In the genomic region with DNA sequence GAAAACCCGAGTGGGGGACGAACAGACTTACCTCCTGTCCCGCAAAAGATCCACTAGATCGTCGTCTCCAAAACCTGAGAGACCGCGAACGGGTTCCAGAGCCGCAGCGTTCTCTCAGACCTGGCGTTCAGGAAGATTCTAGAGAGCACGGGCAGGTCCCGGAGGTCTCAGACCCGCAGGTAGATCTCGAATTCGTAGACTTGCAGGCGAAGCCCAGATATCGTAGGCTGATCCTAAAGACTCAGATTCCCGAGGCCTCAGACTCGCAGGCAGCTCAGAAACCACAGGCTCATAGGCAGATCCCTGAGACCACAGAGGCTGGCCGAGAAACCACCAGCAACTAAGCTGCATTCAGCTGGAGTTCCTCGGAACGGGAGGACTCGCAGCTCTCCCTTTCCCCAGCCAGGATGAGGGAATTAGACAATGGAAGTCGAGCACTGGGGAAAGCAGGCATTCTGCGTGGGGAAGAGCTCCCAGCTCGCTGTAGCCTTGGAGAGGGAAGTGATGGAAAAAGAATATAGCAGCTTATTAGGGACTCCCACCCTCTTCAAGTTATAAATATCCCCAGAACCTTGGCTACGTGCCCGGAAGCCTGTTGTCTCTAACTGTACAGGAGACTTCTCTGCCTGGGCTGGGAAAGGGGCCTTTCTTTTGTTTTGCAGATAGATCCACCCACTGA, we compare ENCODE assay signal across 8 cellular contexts. TPM values are rescaled to one million over a fixed set of nuclear protein-coding genes. Genes with fewer than 3 reads are reported as not detected.
A peak's percentile ranks its signal among the peaks of the same experiment; 100 is the strongest.
DNase-seq lines count a peak whose midpoint lies in the region; ATAC-seq and TF ChIP-seq lines count a peak whose summit lies in the region.

A gene (minus strand): TSS at position 502 of the 679 bp plus-strand sequence. CDS start 1,831 bp downstream, outside the sequence.

- peaks cover 59% of the 10 kb centered on the region for H3K79me2 ChIP-seq in Loucy (ENCODE audit: insufficient read depth, low read length)

- H3K27me3 ChIP-seq in Loucy (ENCODE audit: insufficient read depth, low read length, poor library complexity, severe bottlenecking) = no peaks in the 10 kb centered on the region
- H3K27me3 ChIP-seq in RWPE2 (ENCODE audit: insufficient read depth, poor library complexity, severe bottlenecking) = no peaks in the 10 kb centered on the region

- TF ChIP-seq CTCF in Loucy (conservative IDR thresholded peaks at IDR 0.05; ENCODE audit: low read length) (no peak), RWPE2 (IDR thresholded peaks at IDR 0.05; ENCODE audit: poor library complexity, severe bottlenecking) (no peak)

- H3K9me3 ChIP-seq in Loucy (ENCODE audit: insufficient read depth, low read depth, low read length) = peaks cover 4% of the 10 kb centered on the region; the same call in 1 of the 2 replicates
- peaks cover 3% of the 10 kb centered on the region for H3K9me3 ChIP-seq in RWPE2 (ENCODE audit: severe bottlenecking)

- H3K4me3 ChIP-seq in Loucy (ENCODE audit: low read length, poor library complexity, severe bottlenecking) = peak within 1 kb of the TSS; percentile 87
- peak within 1 kb of the TSS; percentile 89 for H3K4me3 ChIP-seq in RWPE2 (ENCODE audit: severe bottlenecking)

- peak within 1 kb of the TSS; percentile 98 for H2AFZ ChIP-seq in Loucy (ENCODE audit: low read length)

- no peaks in the 10 kb centered on the region for H3F3A ChIP-seq in Loucy (ENCODE audit: low read depth)

- H3K27ac ChIP-seq in RWPE2 (ENCODE audit: poor library complexity, severe bottlenecking) (peak within 1 kb of the TSS; percentile 81), adipose tissue (ENCODE audit: low read depth, low read length) (peak within 1 kb of the TSS; percentile 80)

- H3K9ac ChIP-seq in Loucy (ENCODE audit: low read depth, low read length, poor library complexity, severe bottlenecking) = peak within 1 kb of the TSS; percentile 90

- H3K4me1 ChIP-seq in Loucy (ENCODE audit: insufficient read depth, low read length, poor library complexity, severe bottlenecking) (peaks cover 32% of the 10 kb centered on the region), RWPE2 (ENCODE audit: insufficient read depth, poor library complexity, severe bottlenecking) (peaks cover 23% of the 10 kb centered on the region)

- intact Hi-C loops in Right ventricle myocardium inferior (cut with DNase I) = loop anchor here (2.0 to 5.0 kb wide), 3 partner anchors 25 to 108 kb away; no protein-coding TSS in a partner anchor

- peaks cover 12% of the 10 kb centered on the region for H3K36me3 ChIP-seq in Loucy (ENCODE audit: insufficient read depth, low read length)
- H3K36me3 ChIP-seq in RWPE2 (ENCODE audit: low read depth) = peaks cover 19% of the 10 kb centered on the region

- ATAC-seq in RWPE2 (ENCODE audit: low read depth) (no peak), Right ventricle myocardium inferior (peak; percentile 40), HG02938 (IDR thresholded peaks at IDR 0.05; ENCODE audit: unreplicated experiment) (no peak), HG02840 (IDR thresholded peaks at IDR 0.05; ENCODE audit: low FRiP score, unreplicated experiment) (no peak)

- no peaks in the 10 kb centered on the region for H4K20me1 ChIP-seq in Loucy (ENCODE audit: insufficient read depth, low read length, poor library complexity, severe bottlenecking)

- DNase-seq in DMS 273 (lab: John Stamatoyannopoulos, UW; ENCODE audit: unreplicated experiment) (peak; percentile 97), RWPE2 (ENCODE audit: low spot score) (no peak), Right ventricle myocardium inferior (ENCODE audit: missing footprints) (peak; percentile 91), nucleus accumbens (lab: John Stamatoyannopoulos, UW) (peak in 51 of 56 donors; percentile 25 to 90 (median 62))

- 0 to 1% (median 0%) methylated on average over 29 of the region's 29 CpGs for WGBS in adipose tissue, 3 donors

- no peaks in the 10 kb centered on the region for H3K9me2 ChIP-seq in Loucy (replicated peaks; ENCODE audit: low read depth, low read length)

- peak within 1 kb of the TSS; percentile 78 for H3K4me2 ChIP-seq in Loucy (ENCODE audit: low read depth, low read length, poor library complexity, severe bottlenecking)

RNA-seq across cellular contexts. Expression of the gene that starts here (rescaled TPM):
- 10 to 100 TPM in 1 of 3 donors, 1 to 10 TPM in 2; 5.6 to 14.4 (median 7.4) TPM for polyA plus RNA-seq in adipose tissue
- 13.4 TPM for total RNA-seq in Right ventricle myocardium inferior
